13 cellular contexts compared by ENCODE assay signal in the genomic region with DNA sequence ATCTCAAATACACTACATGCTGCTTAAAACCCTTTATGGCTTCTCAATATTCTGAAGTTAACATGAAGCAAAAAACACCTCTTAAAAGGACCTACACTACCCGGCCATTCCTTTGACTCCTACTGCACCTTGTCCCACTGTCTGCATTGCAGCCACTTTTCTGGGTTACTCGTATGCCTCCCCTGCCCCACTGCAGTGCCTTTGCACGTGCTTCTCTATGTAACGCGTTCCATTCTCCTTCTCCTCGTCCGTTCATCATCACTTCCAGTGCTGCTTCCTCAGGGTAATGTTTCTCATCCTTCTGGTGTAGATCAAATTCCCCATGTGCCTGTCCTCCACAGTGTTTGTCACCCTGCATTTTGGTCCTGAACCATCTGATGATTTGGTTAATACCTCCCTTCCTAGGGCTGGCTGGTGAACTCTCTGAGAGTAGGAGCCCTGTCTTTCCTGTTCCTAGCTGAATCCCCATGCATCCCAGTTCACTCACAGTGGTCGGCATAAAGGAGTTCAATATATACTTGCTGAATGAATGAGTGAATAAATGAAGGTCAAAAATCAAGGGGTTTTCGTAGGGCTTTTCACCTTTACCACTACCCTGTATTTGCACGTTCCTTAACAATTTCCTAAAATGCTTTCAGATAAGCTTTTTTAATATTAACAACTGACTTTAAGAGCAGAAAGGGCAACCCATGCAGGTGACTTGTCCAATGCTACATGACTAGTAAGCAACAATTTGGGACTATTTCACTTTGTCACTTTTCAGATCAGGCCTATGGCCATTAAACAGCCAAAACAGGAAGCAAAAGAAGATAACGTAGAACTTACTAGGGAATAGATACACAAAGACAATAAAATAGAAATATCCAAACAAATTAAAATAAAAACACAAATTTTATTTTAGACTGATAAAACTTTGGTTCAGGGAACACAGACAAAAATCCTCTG. TPM values are rescaled to one million over a fixed set of nuclear protein-coding genes. Genes with fewer than 3 reads are reported as not detected.
DNase-seq lines count a peak whose midpoint lies in the region; ATAC-seq, FAIRE-seq and TF ChIP-seq lines count a peak whose summit lies in the region.
"Had no signal": no experiment of that assay in that cellular context is flagged by ENCODE, and none has a peak within 500 bp of the region (broad histone marks: within the 10 kb centered on the region; RNA-seq: fewer than 3 reads in every experiment).

No MANE protein-coding gene starts in this region.

- peaks cover 3% of the 10 kb centered on the region for H3F3A ChIP-seq in SK-N-SH (replicated peaks; ENCODE audit: insufficient read depth)
- 0 out of 2 replicates have a peak, but pooled peaks cover 4% of the 10 kb centered on the region for H3F3A ChIP-seq in PC-9 (ENCODE audit: insufficient read depth, low read depth)

- POLR2A ChIA-PET in SK-N-SH (lab: Yijun Ruan, JAX) = no interaction called here
- POLR2A ChIA-PET in PC-9 (lab: Charles Lee; ENCODE audit: unreplicated experiment) = interaction anchor here (0.6 kb wide), 2 partner anchors 61 to 267 kb away, joined by 8 to 12 read pairs; no protein-coding TSS in a partner anchor

- H4K20me1 ChIP-seq in SK-N-SH (ENCODE audit: insufficient read depth) (peaks cover 17% of the 10 kb centered on the region), PC-9 (ENCODE audit: insufficient read depth) (peaks cover 9% of the 10 kb centered on the region; the same call in 1 of the 2 replicates)

- ATAC-seq in SK-N-SH treated with all-trans-retinoic acid at 6 μM for 48 hours = no peak
- ATAC-seq in HG02623 (IDR thresholded peaks at IDR 0.05; ENCODE audit: unreplicated experiment) = no peak
- ATAC-seq: activated CD8-positive, alpha-beta T cell treated with anti-CD3 and anti-CD28 coated beads for 36 hours had no signal

- H3K27ac ChIP-seq in SK-N-SH (ENCODE audit: low read depth in 2 of 2, low read length in 1 of 2) = no peak overlapping the region
- no peak overlapping the region for H3K27ac ChIP-seq in PC-9
- H3K27ac ChIP-seq in iPS-20b (ENCODE audit: low read length) = no peak overlapping the region
- H3K27ac ChIP-seq in subcutaneous abdominal adipose tissue (ENCODE audit: low read depth, low read length) = no peak overlapping the region
- H3K27ac ChIP-seq in small intestine (ENCODE audit: low read depth in 1 of 2, low read length in 1 of 2) = no peak overlapping the region

- H3K79me2 ChIP-seq in SK-N-SH (ENCODE audit: insufficient read depth) = peaks cover 27% of the 10 kb centered on the region
- H3K79me2 ChIP-seq in PC-9 (ENCODE audit: low read depth) = peaks cover 29% of the 10 kb centered on the region

- H3K9me3 ChIP-seq in SK-N-SH = no peaks in the 10 kb centered on the region
- no peaks in the 10 kb centered on the region for H3K9me3 ChIP-seq in PC-9 (ENCODE audit: insufficient read depth, low read depth)
- H3K9me3 ChIP-seq in iPS-20b (ENCODE audit: insufficient read depth, low read depth, low read length) = no peaks in the 10 kb centered on the region
- no peaks in the 10 kb centered on the region for H3K9me3 ChIP-seq in subcutaneous abdominal adipose tissue (ENCODE audit: control insufficient read depth in 5 of 5, low read length in 5 of 5)
- H3K9me3 ChIP-seq in small intestine (ENCODE audit: control insufficient read depth, low read depth) = no peaks in the 10 kb centered on the region

- FAIRE-seq in small intestine (lab: Jason Lieb, UNC) = no peak

- CTCF ChIA-PET in SK-N-SH (lab: Yijun Ruan, JAX) = interaction anchor here (1.1 to 1.4 kb wide), 3 partner anchors 8 to 596 kb away, joined by 3 to 4 read pairs (median 3); no protein-coding TSS in a partner anchor
- CTCF ChIA-PET in PC-9 (lab: Charles Lee) = no interaction called here

- H3K4me3 ChIP-seq in SK-N-SH (ENCODE audit: low read depth in 2 of 2, low read length in 1 of 2) = no peak overlapping the region
- peak overlapping the region; percentile 92; the same call in 1 of the 2 replicates for H3K4me3 ChIP-seq in PC-9
- H3K4me3 ChIP-seq in iPS-20b (ENCODE audit: low read length) = peak overlapping the region; percentile 90
- peak overlapping the region in 3 of 5 donors; percentile 65 to 88 (median 86) for H3K4me3 ChIP-seq in subcutaneous abdominal adipose tissue (ENCODE audit: low read depth in 1 of 5, low read length in 5 of 5)
- H3K4me3 ChIP-seq in small intestine (ENCODE audit: low read depth in 1 of 2, low read length in 2 of 2) = no peak overlapping the region

- no peaks in the 10 kb centered on the region for H3K9me2 ChIP-seq in SK-N-SH
- no peaks in the 10 kb centered on the region for H3K9me2 ChIP-seq in PC-9 (ENCODE audit: insufficient read depth)

- H2AFZ ChIP-seq in SK-N-SH (ENCODE audit: low read depth) (0 out of 2 replicates have a peak overlapping the region, but pooled peaks have one; percentile 82), PC-9 (no peak overlapping the region)

- H3K4me2 ChIP-seq in SK-N-SH = peak overlapping the region; percentile 81; the same call in 1 of the 2 replicates
- H3K4me2 ChIP-seq in PC-9 = peak overlapping the region; percentile 89

- TF ChIP-seq CTCF in SK-N-SH (IDR thresholded peaks at IDR 0.05) (no peak), PC-9 (conservative IDR thresholded peaks at IDR 0.05) (no peak)

- BruUV-seq in PC-9 (replicated peaks; lab: Mats Ljungman, UMichigan) = no TSS peak

- DNase-seq in SK-N-SH (no peak), PC-9 (no peak), D341Med (ENCODE audit: low spot score) (no peak), small intestine (no peak)
- DNase-seq: activated CD8-positive, alpha-beta T cell treated with anti-CD3 and anti-CD28 coated beads for 36 hours; DMS 273 treated with DMSO at 0.1 percent for 48 hours; NCI-H446 treated with DMSO at 0.1 percent for 48 hours; stimulated activated CD8-positive, alpha-beta memory T cell treated with anti-CD3 and anti-CD28 coated beads, Interleukin-4, amount 100 ng/mL, for 48 hours; SW 1271 had no signal

- H3K36me3 ChIP-seq in SK-N-SH (replicated peaks in 1 of 2; ENCODE audit: control insufficient read depth in 1 of 2, insufficient read depth in 2 of 2, low read length in 1 of 2) (no peaks in the 10 kb centered on the region), PC-9 (ENCODE audit: low read depth) (no peaks in the 10 kb centered on the region), iPS-20b (ENCODE audit: insufficient read depth, low read depth, low read length) (no peaks in the 10 kb centered on the region), subcutaneous abdominal adipose tissue (ENCODE audit: control insufficient read depth in 5 of 5, insufficient read depth in 5 of 5, low read length in 5 of 5) (no peaks in the 10 kb centered on the region), small intestine (ENCODE audit: control insufficient read depth in 2 of 2, insufficient read depth in 2 of 2, low read length in 2 of 2) (no peaks in the 10 kb centered on the region)

- TF ChIP-seq EP300 in SK-N-SH (IDR thresholded peaks at IDR 0.05; ENCODE audit: borderline replicate concordance in 1 of 2, low read depth in 1 of 2, low read length in 1 of 2) = no peak

- H3K9ac ChIP-seq in SK-N-SH (no peak overlapping the region; the same call in 1 of the 2 replicates), iPS-20b (ENCODE audit: low read depth, low read length) (peak overlapping the region; percentile 94; the same call in 1 of the 2 replicates), subcutaneous abdominal adipose tissue (ENCODE audit: low read length in 5 of 5) (peak overlapping the region in 1 of 5 donors; percentile 55)

- WGBS in SK-N-SH (ENCODE audit: low lambda C conversion rate) = 93% methylated on average over 11 of the region's 11 CpGs
- WGBS in small intestine, 3 donors = 88 to 91% (median 90%) methylated on average over 11 of the region's 11 CpGs

- intact Hi-C loops in PC-9 (cut with micrococcal nuclease; ENCODE audit: unreplicated experiment) = loop anchor here (5.0 to 10.0 kb wide), 5 partner anchors 153 to 756 kb away; a partner anchor contains a TSS

- TF ChIP-seq RAD21 in SK-N-SH (IDR thresholded peaks at IDR 0.05; ENCODE audit: low read length) = no peak

- H3K27me3 ChIP-seq in SK-N-SH (ENCODE audit: insufficient read depth) (no peaks in the 10 kb centered on the region), PC-9 (ENCODE audit: insufficient read depth, low read depth) (no peaks in the 10 kb centered on the region), iPS-20b (ENCODE audit: insufficient read depth, low read length) (no peaks in the 10 kb centered on the region), subcutaneous abdominal adipose tissue (ENCODE audit: control insufficient read depth in 5 of 5, insufficient read depth in 4 of 5, low read length in 5 of 5) (no peaks in the 10 kb centered on the region), small intestine (ENCODE audit: control insufficient read depth in 2 of 2, insufficient read depth in 2 of 2, low read length in 2 of 2) (no peaks in the 10 kb centered on the region)

- H3K4me1 ChIP-seq in SK-N-SH (ENCODE audit: control insufficient read depth in 1 of 2, insufficient read depth in 2 of 2, low read depth in 1 of 2, low read length in 1 of 2) = peaks cover 3 to 10% of the 10 kb centered on the region in 2 experiments; a peak in 1 of 4 replicates
- peaks cover 7% of the 10 kb centered on the region; the same call in 1 of the 2 replicates for H3K4me1 ChIP-seq in PC-9 (replicated peaks; ENCODE audit: insufficient read depth)
- H3K4me1 ChIP-seq in iPS-20b (ENCODE audit: insufficient read depth, low read length) = peaks cover 18% of the 10 kb centered on the region; the same call in 1 of the 2 replicates
- H3K4me1 ChIP-seq in subcutaneous abdominal adipose tissue (ENCODE audit: control insufficient read depth in 5 of 5, insufficient read depth in 5 of 5, low read length in 5 of 5) = peaks cover 0 to 25% (median 23%) of the 10 kb centered on the region in 5 donors
- H3K4me1 ChIP-seq in small intestine (ENCODE audit: control insufficient read depth in 2 of 2, insufficient read depth in 1 of 2, low read depth in 1 of 2, low read length in 1 of 2) = peaks cover 0 to 1% of the 10 kb centered on the region in 2 donors

TF ChIP-seq in SK-N-SH, 30 proteins besides CTCF, POLR2A, EP300 and RAD21 (continues in another document):
- TF ChIP-seq MXI1 (IDR thresholded peaks at IDR 0.05; ENCODE audit: low read depth, low read length) (no peak), SIN3A (IDR thresholded peaks at IDR 0.05; ENCODE audit: borderline replicate concordance, low read depth, low read length) (no peak), SMC3 (IDR thresholded peaks at IDR 0.05; ENCODE audit: low read depth, low read length) (no peak)

TF ChIP-seq in SK-N-SH treated with all-trans-retinoic acid at 6 μM for 48 hours, 23 proteins besides CTCF, POLR2A, EP300 and RAD21 (continues in another document):
- no peak for TF ChIP-seq PPARA (CRISPR knock-in tag; IDR thresholded peaks at IDR 0.05; ENCODE audit: borderline replicate concordance)

RNA-seq across cellular contexts. Expression of a gene that starts 2.4 kb away (rescaled TPM):
- polyA plus RNA-seq in SK-N-SH (2012; rRNA removed) = 27.9 and 40.5 TPM in 2 replicates
- 46.2 and 51.8 TPM in 2 replicates for polyA plus RNA-seq in SK-N-SH (2012; cell fraction: cytosol; rRNA removed)
- polyA plus RNA-seq in SK-N-SH (2012; cell fraction: nucleus; rRNA removed) = 17.0 and 36.9 TPM in 2 replicates
- total RNA-seq in PC-9 (2021) = 110 and 155 TPM in 2 replicates
- polyA plus RNA-seq in small intestine = 10 to 100 TPM; 22.2 to 72.6 (median 30.2) TPM

Comparison
In these comparisons a context has a peak if more than half of its experiments do, and no peak if none do; other contexts are left out.
1. H3K4me3 ChIP-seq: peak in PC-9 (single experiment), iPS-20b (single experiment) and subcutaneous abdominal adipose tissue (3 of 5); none in SK-N-SH (0 of 2) and small intestine (0 of 2).